Comparison of ENCODE assay signal across 8 cellular contexts in genomic region chr12:15789215-15790171, GRCh38. TPM values are rescaled to one million over a fixed set of nuclear protein-coding genes. Genes with fewer than 3 reads are reported as not detected.
DNase-seq lines count a peak whose midpoint lies in the region; ATAC-seq lines count a peak whose summit lies in the region.

Gene EPS8 (minus strand): TSS chr12:15789388. CDS start chr12:15682951, 106,437 bp downstream.

- peak; percentile 79 for ATAC-seq in GM21528 (IDR thresholded peaks at IDR 0.05; ENCODE audit: low FRiP score, unreplicated experiment)

- H3K27me3 Mint-ChIP-seq in activated T-cell treated with anti-CD3 and anti-CD28 coated beads, Interleukin-2, amount 50 U/mL, for 24 hours, result peaks cover 68% of the 10 kb centered on the region

- H3K9me3 ChIP-seq in esophagus (ENCODE audit: control insufficient read depth in 2 of 2, insufficient read depth in 1 of 2, low read depth in 1 of 2, low read length in 1 of 2) (no peaks in the 10 kb centered on the region), mucosa of stomach (ENCODE audit: control insufficient read depth, low read length) (no peaks in the 10 kb centered on the region)

- H3K27ac Mint-ChIP-seq in activated T-cell treated with anti-CD3 and anti-CD28 coated beads, Interleukin-2, amount 50 U/mL, for 24 hours, result peak within 1 kb of the TSS; percentile 30

- H3K4me3 Mint-ChIP-seq in activated T-cell treated with anti-CD3 and anti-CD28 coated beads, Interleukin-2, amount 50 U/mL, for 24 hours, result peak within 1 kb of the TSS; percentile 77

- no peaks in the 10 kb centered on the region for H3K36me3 ChIP-seq in esophagus (ENCODE audit: control insufficient read depth in 2 of 2, insufficient read depth in 2 of 2, low read length in 1 of 2)
- H3K36me3 ChIP-seq in mucosa of stomach (ENCODE audit: control insufficient read depth, insufficient read depth, low read length), result no peaks in the 10 kb centered on the region

- DNase-seq in DMS 273 (lab: John Stamatoyannopoulos, UW; ENCODE audit: unreplicated experiment), result peak; percentile 94
- DNase-seq in HuH-7 (ENCODE audit: low spot score), result peak; percentile 72
- DNase-seq in OCI-M1 (lab: John Stamatoyannopoulos, UW), result peak; percentile 92
- peak; percentile 92 for DNase-seq in activated T-cell treated with anti-CD3 and anti-CD28 coated beads, Interleukin-2, amount 50 U/mL, for 24 hours
- peak; percentile 92 for DNase-seq in stimulated activated CD8-positive, alpha-beta memory T cell treated with anti-CD3 and anti-CD28 coated beads, Interleukin-4, amount 100 ng/mL, for 48 hours

- no peaks in the 10 kb centered on the region for H3K9me3 Mint-ChIP-seq in activated T-cell treated with anti-CD3 and anti-CD28 coated beads, Interleukin-2, amount 50 U/mL, for 24 hours

- H3K27me3 ChIP-seq in esophagus (ENCODE audit: control insufficient read depth in 1 of 2, insufficient read depth in 2 of 2, low read length in 2 of 2) (no peaks in the 10 kb centered on the region), mucosa of stomach (ENCODE audit: control insufficient read depth, insufficient read depth, low read length) (no peaks in the 10 kb centered on the region)

- H3K4me1 ChIP-seq in esophagus (ENCODE audit: control insufficient read depth in 2 of 2, insufficient read depth in 2 of 2, low read length in 1 of 2) (no peaks in the 10 kb centered on the region), mucosa of stomach (ENCODE audit: control insufficient read depth, insufficient read depth, low read length) (no peaks in the 10 kb centered on the region)

- H3K4me3 ChIP-seq in esophagus (ENCODE audit: low read depth in 1 of 2, low read length in 2 of 2) (peak within 1 kb of the TSS; percentile 80 to 81), mucosa of stomach (ENCODE audit: low read length) (peak within 1 kb of the TSS; percentile 74)

- H3K4me1 Mint-ChIP-seq in activated T-cell treated with anti-CD3 and anti-CD28 coated beads, Interleukin-2, amount 50 U/mL, for 24 hours (ENCODE audit: low read depth), result peaks cover 21% of the 10 kb centered on the region

- peak within 1 kb of the TSS; percentile 86 for H3K9ac ChIP-seq in mucosa of stomach (ENCODE audit: low read length)

- H3K36me3 Mint-ChIP-seq in activated T-cell treated with anti-CD3 and anti-CD28 coated beads, Interleukin-2, amount 50 U/mL, for 24 hours (ENCODE audit: low read depth), result no peaks in the 10 kb centered on the region

- peak within 1 kb of the TSS; percentile 87 to 91 for H3K27ac ChIP-seq in esophagus (ENCODE audit: low read depth in 2 of 2, low read length in 1 of 2)

- WGBS in esophagus, 2 donors, result 1% methylated on average over 84 to 85 of the region's 85 CpGs

RNA-seq across cellular contexts. Expression of gene EPS8, which starts in this region (rescaled TPM):
- 1 to 10 TPM; 6.7 to 7.9 TPM for polyA plus RNA-seq in esophagus

Comparison
In these comparisons a context has a peak if more than half of its experiments do, and no peak if none do; other contexts are left out.
1. Peak in every context shown above with its lines: DNase-seq, ATAC-seq, H3K4me3 ChIP-seq and H3K27ac ChIP-seq.